Comparison of ENCODE assay signal across 1 cellular context in the genomic region with DNA sequence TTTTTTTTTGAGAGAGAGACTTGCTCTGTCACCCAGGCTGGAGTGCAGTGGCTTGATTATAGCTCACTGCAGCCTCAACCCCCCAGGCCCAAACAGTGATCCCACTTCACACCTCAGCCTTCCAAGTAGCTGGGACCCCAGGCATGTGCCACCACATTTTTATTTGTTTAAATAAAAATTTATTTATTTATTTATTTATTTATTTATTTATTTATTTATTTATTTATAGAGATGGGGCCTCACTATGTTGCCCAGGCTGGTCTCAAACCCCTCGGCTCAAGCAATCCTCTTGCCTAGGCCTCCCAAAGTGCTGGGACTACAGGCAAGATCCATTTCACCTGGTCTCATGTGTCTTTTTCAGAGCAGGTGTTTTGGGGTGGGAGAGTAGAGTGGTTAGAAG.
TF ChIP-seq lines count a peak whose summit lies in the region.

No MANE protein-coding gene starts in this region.

TF ChIP-seq in WTC11, 78 proteins besides CTCF, POLR2A, EP300 and RAD21 (continued from another document):
- no peak for TF ChIP-seq ZNF532 (CRISPR knock-in tag; IDR thresholded peaks at IDR 0.05; ENCODE audit: borderline replicate concordance)
